ENCODE assay signal across 8 cellular contexts in genomic region chr7:37920619-37921339, GRCh38. TPM values are rescaled to one million over a fixed set of nuclear protein-coding genes. Genes with fewer than 3 reads are reported as not detected.
A peak's percentile ranks its signal among the peaks of the same experiment; 100 is the strongest.
DNase-seq lines count a peak whose midpoint lies in the region; ATAC-seq and TF ChIP-seq lines count a peak whose summit lies in the region.

Gene EPDR1, plus strand, starts transcription at chr7:37920640. Its CDS starts 300 bp downstream, at chr7:37920940.

- DNase-seq in D341Med (ENCODE audit: low spot score) (peak; percentile 80), HK-2 (ENCODE audit: unreplicated experiment) (peak; percentile 80), Peyer's patch (peak in 2 of 3 donors; percentile 70 to 84), cerebellar cortex (ENCODE audit: low spot score) (peak; percentile 76), kidney tubule cell (ENCODE audit: low spot score) (peak; percentile 84)
- DNase-seq in stimulated activated CD4-positive, alpha-beta T cell treated with anti-CD3 and anti-CD28 coated beads, Interleukin-15, amount 100 ng/mL, for 24 hours = peak; percentile 58
- DNase-seq in central memory CD4-positive, alpha-beta T cell = no peak

- H3K36me3 ChIP-seq in Peyer's patch = no peaks in the 10 kb centered on the region

- ATAC-seq in GM19395 (IDR thresholded peaks at IDR 0.05; ENCODE audit: unreplicated experiment) = peak; percentile 49

- peak in 3 of 6 experiments; percentile 14 to 69 (median 60) for TF ChIP-seq CTCF in Peyer's patch (IDR thresholded peaks at IDR 0.05)

- peak; percentile 53 to 67 for TF ChIP-seq POLR2A in Peyer's patch (IDR thresholded peaks at IDR 0.05)

- H3K4me1 ChIP-seq in Peyer's patch = peaks cover 0 to 20% (median 0%) of the 10 kb centered on the region in 4 donors

- no peaks in the 10 kb centered on the region for H3K9me3 ChIP-seq in Peyer's patch

- H3K4me3 ChIP-seq in Peyer's patch = peak within 1 kb of the TSS; percentile 46 to 66 (median 58)

- no peaks in the 10 kb centered on the region for H3K27me3 ChIP-seq in Peyer's patch

- peak within 1 kb of the TSS; percentile 31 to 95 (median 83) for H3K27ac ChIP-seq in Peyer's patch

RNA-seq across cellular contexts. Expression of gene EPDR1, which starts in this region (rescaled TPM):
- 10 to 100 TPM in 3 of 4 donors, 1 to 10 TPM in 1; 7.4 to 22.5 (median 19.7) TPM for total RNA-seq in Peyer's patch
